ENCODE assay signal across 1 cellular context in genomic region chr19:6279931-6280591, GRCh38.
A peak's percentile ranks its signal among the peaks of the same experiment; 100 is the strongest.
TF ChIP-seq lines count a peak whose summit lies in the region.

Gene MLLT1, minus strand, starts transcription at chr19:6279975. Its CDS starts 191 bp downstream, at chr19:6279784.

TF ChIP-seq in HepG2, 621 proteins besides CTCF, POLR2A, EP300 and RAD21 (continued from another document and continues in another):
- TF ChIP-seq STAT6 (CRISPR knock-in tag; IDR thresholded peaks at IDR 0.05; ENCODE audit: borderline replicate concordance) (no peak), TRAFD1 (CRISPR knock-in tag; IDR thresholded peaks at IDR 0.05; ENCODE audit: borderline replicate concordance) (no peak), ZNF614 (CRISPR knock-in tag; IDR thresholded peaks at IDR 0.05; ENCODE audit: borderline replicate concordance) (0 out of 2 replicates have a peak, but pooled peaks have one; percentile 46), BCLAF1 (IDR thresholded peaks at IDR 0.05) (no peak), HNRNPUL1 (IDR thresholded peaks at IDR 0.05; ENCODE audit: low read depth, low read length) (no peak), RNF219 (CRISPR knock-in tag; IDR thresholded peaks at IDR 0.05) (no peak; the same call in 1 of the 2 replicates), ATF5 (CRISPR knock-in tag; IDR thresholded peaks at IDR 0.05; ENCODE audit: low read depth) (no peak), ZNF124 (CRISPR knock-in tag; IDR thresholded peaks at IDR 0.05) (no peak), AHR (CRISPR knock-in tag; IDR thresholded peaks at IDR 0.05) (no peak), KLF9 (CRISPR knock-in tag; IDR thresholded peaks at IDR 0.05; ENCODE audit: low read depth) (no peak), GABPA (IDR thresholded peaks at IDR 0.05; ENCODE audit: low read depth, low read length) (peak; percentile 91), GABPA (CRISPR knock-in tag; IDR thresholded peaks at IDR 0.05; ENCODE audit: low read depth) (peak; percentile 82), ZNF75D (CRISPR knock-in tag; IDR thresholded peaks at IDR 0.05; ENCODE audit: borderline replicate concordance) (peak; percentile 46; the same call in 1 of the 2 replicates), ZNF850 (CRISPR knock-in tag; conservative IDR thresholded peaks at IDR 0.05) (no peak), JUND (CRISPR knock-in tag; IDR thresholded peaks at IDR 0.05) (no peak), GRHL1 (CRISPR knock-in tag; conservative IDR thresholded peaks at IDR 0.05) (no peak), ZNF615 (CRISPR knock-in tag; IDR thresholded peaks at IDR 0.05; ENCODE audit: borderline replicate concordance) (no peak), MEIS2 (CRISPR knock-in tag; IDR thresholded peaks at IDR 0.05) (peak; percentile 88; the same call in 1 of the 2 replicates), ZBTB33 (CRISPR knock-in tag; IDR thresholded peaks at IDR 0.05) (0 out of 2 replicates have a peak, but pooled peaks have one; percentile 37), ZNF503 (CRISPR knock-in tag; IDR thresholded peaks at IDR 0.05) (no peak; the same call in 1 of the 2 replicates), MXD4 (CRISPR knock-in tag; IDR thresholded peaks at IDR 0.05) (peak; percentile 71; the same call in 1 of the 2 replicates), ELK4 (CRISPR knock-in tag; IDR thresholded peaks at IDR 0.05; ENCODE audit: borderline replicate concordance) (no peak), PRDM15 (CRISPR knock-in tag; IDR thresholded peaks at IDR 0.05) (no peak), PHF21A (CRISPR knock-in tag; IDR thresholded peaks at IDR 0.05) (no peak), ATF4 (CRISPR knock-in tag; IDR thresholded peaks at IDR 0.05) (peak in 1 of 2 experiments; percentile 31; a peak in 1 of 4 replicates), KDM1A (CRISPR knock-in tag; IDR thresholded peaks at IDR 0.05) (peak; percentile 70; the same call in 1 of the 2 replicates), ELF1 (CRISPR knock-in tag; IDR thresholded peaks at IDR 0.05) (peak; percentile 52; the same call in 1 of the 2 replicates), EED (CRISPR knock-in tag; IDR thresholded peaks at IDR 0.05) (peak; percentile 60; the same call in 1 of the 2 replicates)
